Comparison of ENCODE assay signal across 8 cellular contexts in genomic region chr19:38315657-38316476, GRCh38. TPM values are rescaled to one million over a fixed set of nuclear protein-coding genes. Genes with fewer than 3 reads are reported as not detected.
A peak's percentile ranks its signal among the peaks of the same experiment; 100 is the strongest.
DNase-seq lines count a peak whose midpoint lies in the region; ATAC-seq, FAIRE-seq and TF ChIP-seq lines count a peak whose summit lies in the region.

Gene YIF1B (minus strand): TSS chr19:38315947. CDS start chr19:38315917, 30 bp downstream.

- peak within 1 kb of the TSS; percentile 76 for H3K27ac ChIP-seq in effector memory CD4-positive, alpha-beta T cell (ENCODE audit: insufficient read depth, low read length, poor library complexity, severe bottlenecking)

- H3K9me3 Mint-ChIP-seq in Caco-2 (ENCODE audit: unreplicated experiment) (no peaks in the 10 kb centered on the region), memory B cell (peaks cover 2% of the 10 kb centered on the region)

- CTCF ChIA-PET in Caco-2 (lab: Charles Lee): interaction anchor here (0.7 kb wide), 1 partner anchor 32 kb away, joined by 5 read pairs; no protein-coding TSS in a partner anchor

- H3K27ac Mint-ChIP-seq in Caco-2 (ENCODE audit: unreplicated experiment) (peak within 1 kb of the TSS; percentile 91), memory B cell (peak within 1 kb of the TSS; percentile 94)

- no peaks in the 10 kb centered on the region for H3K36me3 ChIP-seq in Caco-2 (ENCODE audit: control insufficient read depth, insufficient read depth, low read length)
- H3K36me3 ChIP-seq in effector memory CD4-positive, alpha-beta T cell (ENCODE audit: control insufficient read depth, insufficient read depth, low read length): no peaks in the 10 kb centered on the region

- H3K4me1 Mint-ChIP-seq in Caco-2 (ENCODE audit: low read depth, unreplicated experiment) (peaks cover 11% of the 10 kb centered on the region), memory B cell (peaks cover 34% of the 10 kb centered on the region)

- POLR2A ChIA-PET in Caco-2 (lab: Charles Lee): no interaction called here

- H3K9me3 ChIP-seq in Caco-2: no peaks in the 10 kb centered on the region
- H3K9me3 ChIP-seq in effector memory CD4-positive, alpha-beta T cell (ENCODE audit: control insufficient read depth, low read length): no peaks in the 10 kb centered on the region

- H3K27me3 Mint-ChIP-seq in Caco-2 (ENCODE audit: insufficient read depth, unreplicated experiment): no peaks in the 10 kb centered on the region
- H3K27me3 Mint-ChIP-seq in memory B cell: no peaks in the 10 kb centered on the region

- no peak for TF ChIP-seq CTCF in Caco-2 (IDR thresholded peaks at IDR 0.05; ENCODE audit: insufficient read depth in 1 of 2, low read depth in 1 of 2, low read length in 1 of 2, severe bottlenecking in 1 of 2, unreplicated experiment in 1 of 2)

- peak; percentile 98 to 99 for DNase-seq in Caco-2
- peak; percentile 98 for DNase-seq in HTR-8/SVneo (ENCODE audit: insufficient read length, low spot score)
- peak; percentile 97 for DNase-seq in NOMO-1 treated with DMSO at 0.1 percent for 48 hours (lab: John Stamatoyannopoulos, UW; ENCODE audit: unreplicated experiment)
- DNase-seq in activated CD8-positive, alpha-beta memory T cell treated with anti-CD3 and anti-CD28 coated beads for 4 hours (ENCODE audit: low read depth in 2 of 2): peak; percentile 87 to 90
- peak; percentile 94 to 95 (median 94) for DNase-seq in effector memory CD4-positive, alpha-beta T cell
- peak; percentile 92 to 93 for DNase-seq in memory B cell (ENCODE audit: low spot score in 2 of 2)
- peak; percentile 88 for DNase-seq in stimulated activated CD8-positive, alpha-beta memory T cell treated with anti-CD3 and anti-CD28 coated beads, Interleukin-12 subunit alpha, Interleukin-12 subunit beta, amount 100 ng/mL, for 1 hour (ENCODE audit: low read depth)

- peak within 1 kb of the TSS; percentile 96 for H3K4me3 Mint-ChIP-seq in Caco-2 (ENCODE audit: unreplicated experiment)
- peak within 1 kb of the TSS; percentile 95 for H3K4me3 Mint-ChIP-seq in memory B cell

- H3K4me1 ChIP-seq in Caco-2: peaks cover 4% of the 10 kb centered on the region; the same call in 1 of the 2 replicates
- peaks cover 36% of the 10 kb centered on the region for H3K4me1 ChIP-seq in effector memory CD4-positive, alpha-beta T cell (ENCODE audit: control insufficient read depth, insufficient read depth, low read length, poor library complexity, severe bottlenecking)

- H3K36me3 Mint-ChIP-seq in Caco-2 (ENCODE audit: insufficient read depth, unreplicated experiment) (peaks cover 14% of the 10 kb centered on the region), memory B cell (no peaks in the 10 kb centered on the region)

- FAIRE-seq in HTR-8/SVneo (lab: Jason Lieb, UNC): peak; percentile 96

- H3K4me3 ChIP-seq in Caco-2 (ENCODE audit: low read depth, low read length): peak within 1 kb of the TSS; percentile 61
- H3K4me3 ChIP-seq in effector memory CD4-positive, alpha-beta T cell (ENCODE audit: insufficient read depth, low read depth, low read length, poor library complexity, severe bottlenecking): peak within 1 kb of the TSS; percentile 52

- no TSS peak for BruUV-seq in Caco-2 (replicated peaks; lab: Mats Ljungman, UMichigan)

- H3K27me3 ChIP-seq in Caco-2 (replicated peaks; ENCODE audit: control insufficient read depth, insufficient read depth, low read length): no peaks in the 10 kb centered on the region
- H3K27me3 ChIP-seq in effector memory CD4-positive, alpha-beta T cell (replicated peaks; ENCODE audit: control insufficient read depth, insufficient read depth, low read length, poor library complexity, severe bottlenecking): no peaks in the 10 kb centered on the region

- ATAC-seq in GM21381 (IDR thresholded peaks at IDR 0.05; ENCODE audit: unreplicated experiment): peak; percentile 85
- ATAC-seq in memory B cell (ENCODE audit: low read depth): peak; percentile 81

- intact Hi-C loops in Caco-2 (cut with micrococcal nuclease; ENCODE audit: unreplicated experiment): loop anchor here (1.0 kb wide), 3 partner anchors 19 to 52 kb away; partner anchors contain the start of genes CATSPERG and SPINT2

RNA-seq across cellular contexts. Expression of gene YIF1B, which starts in this region (rescaled TPM):
- total RNA-seq in Caco-2 (2022): 61.7 and 66.7 TPM in 2 replicates

Comparison
In these comparisons a context has a peak if more than half of its experiments do, and no peak if none do; other contexts are left out.
1. Peak in every context shown above with its lines: DNase-seq, ATAC-seq, H3K4me3 ChIP-seq and H3K27ac ChIP-seq.